Comparison of ENCODE assay signal across 12 cellular contexts in genomic region chr2:157901325-157901724, GRCh38. TPM values are rescaled to one million over a fixed set of nuclear protein-coding genes. Genes with fewer than 3 reads are reported as not detected.
A peak's percentile ranks its signal among the peaks of the same experiment; 100 is the strongest.
DNase-seq lines count a peak whose midpoint lies in the region; ATAC-seq and TF ChIP-seq lines count a peak whose summit lies in the region.
"Had no signal": no experiment of that assay in that cellular context is flagged by ENCODE, and none has a peak within 500 bp of the region (broad histone marks: within the 10 kb centered on the region; RNA-seq: fewer than 3 reads in every experiment).

No MANE protein-coding gene starts in this region.

- no peaks in the 10 kb centered on the region for H3F3A ChIP-seq in smooth muscle cell (ENCODE audit: low read depth)

- no TSS peak for BruUV-seq in Panc1 (replicated peaks; lab: Mats Ljungman, UMichigan)

- intact Hi-C loops in Panc1 (cut with micrococcal nuclease; ENCODE audit: unreplicated experiment) = no loop called here

- H3K27me3 ChIP-seq in DND-41 (ENCODE audit: insufficient read depth, low read length, poor library complexity) (no peaks in the 10 kb centered on the region), Panc1 (ENCODE audit: control insufficient read depth, insufficient read depth, low read length) (no peaks in the 10 kb centered on the region), smooth muscle cell (ENCODE audit: low read depth) (no peaks in the 10 kb centered on the region)

- in situ Hi-C loops in Panc1 (cut with HindIII; ENCODE audit: low pct_unique_long_range_greater_than_20kb, low sequenced_read_pairs) = no loop called here

- no peak overlapping the region for H3K9ac ChIP-seq in DND-41 (ENCODE audit: low read depth, low read length)
- H3K9ac ChIP-seq in smooth muscle cell (ENCODE audit: low read depth) = no peak overlapping the region
- H3K9ac ChIP-seq: GM23248 had no signal

- H2AFZ ChIP-seq in DND-41 (ENCODE audit: low read depth, low read length) (no peak overlapping the region), smooth muscle cell (ENCODE audit: low read depth) (no peak overlapping the region)
- H2AFZ ChIP-seq: GM23248 had no signal

- 56% methylated on average over 3 of the region's 3 CpGs for WGBS in smooth muscle cell (ENCODE audit: low lambda C conversion rate)

- CTCF ChIA-PET in Panc1 (lab: Charles Lee) = interaction anchor here (0.7 kb wide), 1 partner anchor 834 kb away, joined by 3 read pairs; no protein-coding TSS in a partner anchor

- H3K4me2 ChIP-seq in DND-41 (ENCODE audit: insufficient read depth, low read length) (no peak overlapping the region), smooth muscle cell (no peak overlapping the region)

- H3K4me3 ChIP-seq in AG09309 (ENCODE audit: control insufficient read depth, low read depth, low read length) = no peak overlapping the region
- H3K4me3 ChIP-seq in DND-41 (ENCODE audit: low read depth in 1 of 2, low read length in 2 of 2) = no peak overlapping the region
- H3K4me3 ChIP-seq in Panc1 (ENCODE audit: low read depth in 2 of 2, low read length in 2 of 2) = no peak overlapping the region
- H3K4me3 ChIP-seq in fibroblast of mammary gland (ENCODE audit: control insufficient read depth, low read depth, low read length) = no peak overlapping the region
- H3K4me3 ChIP-seq in smooth muscle cell = no peak overlapping the region
- H3K4me3 ChIP-seq: GM23248 had no signal

- H3K27ac ChIP-seq in DND-41 (ENCODE audit: low read length) (no peak overlapping the region), Panc1 (ENCODE audit: low read length) (no peak overlapping the region), smooth muscle cell (ENCODE audit: low read depth) (no peak overlapping the region)
- H3K27ac ChIP-seq: GM23248 had no signal

- DNase-seq in AG09309 (ENCODE audit: low read depth) (no peak), DND-41 (no peak), Panc1 (ENCODE audit: low read depth, low spot score) (no peak), fibroblast of mammary gland (ENCODE audit: low read depth) (no peak), smooth muscle cell (lab: John Stamatoyannopoulos, UW; ENCODE audit: unreplicated experiment) (no peak)
- no peak for DNase-seq in effector CD8-positive, alpha-beta T cell (lab: John Stamatoyannopoulos, UW)
- DNase-seq: activated gamma-delta T cell, GM23248, NCI-H526 treated with DMSO at 0.1 percent for 48 hours, small intestine had no signal

- POLR2A ChIA-PET in Panc1 (lab: Charles Lee) = no interaction called here

- no peaks in the 10 kb centered on the region for H3K9me3 ChIP-seq in DND-41 (ENCODE audit: insufficient read depth, low read length, severe bottlenecking)
- H3K9me3 ChIP-seq in Panc1 (ENCODE audit: control insufficient read depth, insufficient read depth, low read depth, low read length) = no peaks in the 10 kb centered on the region
- H3K9me3 ChIP-seq in smooth muscle cell (replicated peaks; ENCODE audit: low read depth) = no peaks in the 10 kb centered on the region

- peaks cover 38% of the 10 kb centered on the region for H3K4me1 ChIP-seq in DND-41 (ENCODE audit: insufficient read depth, low read length)
- no peaks in the 10 kb centered on the region for H3K4me1 ChIP-seq in Panc1 (ENCODE audit: control insufficient read depth, insufficient read depth, low read length)
- peaks cover 5% of the 10 kb centered on the region for H3K4me1 ChIP-seq in smooth muscle cell (ENCODE audit: low read depth)

- TF ChIP-seq CTCF in AG09309 (IDR thresholded peaks at IDR 0.05; ENCODE audit: control insufficient read depth, insufficient read depth, low read depth, low read length, missing control alignments) (peak; percentile 14), DND-41 (IDR thresholded peaks at IDR 0.05; ENCODE audit: borderline replicate concordance, extremely low read depth, low read length, poor library complexity, severe bottlenecking) (peak; percentile 47), Panc1 (IDR thresholded peaks at IDR 0.05) (peak; percentile 46), fibroblast of mammary gland (conservative IDR thresholded peaks at IDR 0.05; ENCODE audit: control insufficient read depth, insufficient read depth, low read depth, low read length) (peak; percentile 33), smooth muscle cell (IDR thresholded peaks at IDR 0.05; ENCODE audit: borderline replicate concordance, insufficient read depth, poor library complexity, severe bottlenecking) (no peak)

- no peaks in the 10 kb centered on the region for H3K79me2 ChIP-seq in DND-41 (ENCODE audit: insufficient read depth, low read length)
- no peaks in the 10 kb centered on the region for H3K79me2 ChIP-seq in smooth muscle cell (ENCODE audit: low read depth)

- H4K20me1 ChIP-seq in DND-41 (ENCODE audit: insufficient read depth, low read length) = no peaks in the 10 kb centered on the region
- H4K20me1 ChIP-seq in smooth muscle cell (ENCODE audit: low read depth) = no peaks in the 10 kb centered on the region

- H3K36me3 ChIP-seq in DND-41 (ENCODE audit: insufficient read depth, low read length) (no peaks in the 10 kb centered on the region), Panc1 (ENCODE audit: control insufficient read depth, insufficient read depth, low read length) (no peaks in the 10 kb centered on the region), smooth muscle cell (ENCODE audit: low read depth) (no peaks in the 10 kb centered on the region)

- ATAC-seq in DND-41 (ENCODE audit: insufficient read depth, low read depth) = no peak
- no peak for ATAC-seq in Panc1
- ATAC-seq in HG02870 (IDR thresholded peaks at IDR 0.05; ENCODE audit: unreplicated experiment) = no peak
- no peak for ATAC-seq in HG02678 (IDR thresholded peaks at IDR 0.05; ENCODE audit: unreplicated experiment)

RNA-seq across cellular contexts. Expression of gene ACVR1, which starts 25.2 kb away (rescaled TPM):
- total RNA-seq in Panc1 (2021; ENCODE audit: unreplicated experiment) (27.6 TPM), smooth muscle cell (22.0 and 32.7 TPM in 2 replicates)
- polyA plus RNA-seq in Panc1 (2012; ENCODE audit: insufficient read length) = 21.5 TPM
- 26.8 and 27.2 TPM in 2 replicates for polyA plus RNA-seq in smooth muscle cell
